15 cellular contexts compared by ENCODE assay signal in the genomic region with DNA sequence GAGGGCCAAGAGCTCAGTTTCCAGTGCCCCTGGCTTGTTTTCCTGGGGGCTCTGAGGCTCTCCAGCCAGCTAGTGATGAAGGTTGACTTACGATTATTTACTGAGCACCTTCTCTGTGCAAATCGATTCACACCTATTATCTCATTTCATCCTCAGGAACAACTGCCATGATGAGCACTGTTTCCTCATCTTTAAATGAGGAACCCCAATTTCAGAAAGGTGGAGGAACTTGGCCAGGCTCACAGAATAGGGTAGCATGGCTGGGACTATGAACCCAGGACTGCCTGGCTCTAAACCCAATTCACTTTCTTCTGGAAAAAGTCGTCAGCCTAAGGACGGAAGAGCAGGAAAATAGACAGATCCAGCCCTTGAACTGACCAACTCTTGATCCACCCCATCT. TPM values are rescaled to one million over a fixed set of nuclear protein-coding genes. Genes with fewer than 3 reads are reported as not detected.
"Had no signal": no experiment of that assay in that cellular context is flagged by ENCODE, and none has a peak within 500 bp of the region (broad histone marks: within the 10 kb centered on the region; RNA-seq: fewer than 3 reads in every experiment).

No MANE protein-coding gene starts in this region.

- H3K4me3 Mint-ChIP-seq: activated CD8-positive, alpha-beta T cell treated with anti-CD3 and anti-CD28 coated beads, Interleukin-2, amount 10 ng/mL, durations not matched to agents 7 days and 5 days; naive thymus-derived CD8-positive, alpha-beta T cell; T-helper 1 cell treated with Interleukin-12 subunit alpha and Interleukin-12 subunit beta and Interleukin-4 antibody, amounts not matched to agents 30 μg/mL and 1 μg/mL, for 36 hours; WTC11 had no signal

- H3K36me3 ChIP-seq: cardiac muscle cell, thyroid gland had no signal

- H3K27me3 ChIP-seq: cardiac muscle cell had no signal

- H3K36me3 Mint-ChIP-seq: naive thymus-derived CD8-positive, alpha-beta T cell; WTC11 had no signal

- ATAC-seq: activated CD8-positive, alpha-beta T cell treated with anti-CD3 and anti-CD28 coated beads, Interleukin-2, amount 10 ng/mL, durations not matched to agents 7 days and 5 days; left cardiac atrium; mucosa of descending colon; naive thymus-derived CD8-positive, alpha-beta T cell had no signal

- H3K27ac ChIP-seq: cardiac muscle cell, thyroid gland had no signal

- DNase-seq: activated CD4-positive, alpha-beta T cell treated with anti-CD3 and anti-CD28 coated beads for 48 hours; activated CD8-positive, alpha-beta memory T cell treated with anti-CD3 and anti-CD28 coated beads, Interleukin-2, amount 50 U/mL, for 48 hours; activated CD8-positive, alpha-beta T cell treated with anti-CD3 and anti-CD28 coated beads, Interleukin-2, amount 10 ng/mL, durations not matched to agents 7 days and 5 days; activated naive CD4-positive, alpha-beta T cell treated with Interleukin-2 at 50 U/mL for 16 hours; foreskin melanocyte; head of caudate nucleus; left cardiac atrium; mucosa of descending colon; naive thymus-derived CD8-positive, alpha-beta T cell had no signal

- H3K27ac Mint-ChIP-seq: activated CD8-positive, alpha-beta T cell treated with anti-CD3 and anti-CD28 coated beads, Interleukin-2, amount 10 ng/mL, durations not matched to agents 7 days and 5 days; naive thymus-derived CD8-positive, alpha-beta T cell; T-helper 1 cell treated with Interleukin-12 subunit alpha and Interleukin-12 subunit beta and Interleukin-4 antibody, amounts not matched to agents 30 μg/mL and 1 μg/mL, for 36 hours; WTC11 had no signal

- H3K4me3 ChIP-seq: cardiac muscle cell, mucosa of descending colon, thyroid gland had no signal

- H3K9me3 Mint-ChIP-seq: naive thymus-derived CD8-positive, alpha-beta T cell; T-helper 1 cell treated with Interleukin-12 subunit alpha and Interleukin-12 subunit beta and Interleukin-4 antibody, amounts not matched to agents 30 μg/mL and 1 μg/mL, for 36 hours; WTC11 had no signal

- H3K9me3 ChIP-seq: mucosa of descending colon, thyroid gland had no signal

RNA-seq across cellular contexts. Expression of a gene that starts 3.5 kb away (rescaled TPM):
- total RNA-seq: activated CD8-positive, alpha-beta T cell treated with anti-CD3 and anti-CD28 coated beads, Interleukin-2, amount 10 ng/mL, durations not matched to agents 7 days and 5 days; astrocyte; cardiac muscle cell; left cardiac atrium; lung microvascular endothelial cell; naive thymus-derived CD8-positive, alpha-beta T cell; WTC11 had no signal
- polyA plus RNA-seq: cardiac muscle cell; naive thymus-derived CD8-positive, alpha-beta T cell had no signal

RNA-seq across cellular contexts. Expression of a gene that starts 39.9 kb away (rescaled TPM):
- total RNA-seq: activated CD8-positive, alpha-beta T cell treated with anti-CD3 and anti-CD28 coated beads, Interleukin-2, amount 10 ng/mL, durations not matched to agents 7 days and 5 days; cardiac muscle cell; lung microvascular endothelial cell; naive thymus-derived CD8-positive, alpha-beta T cell had no signal
- polyA plus RNA-seq: cardiac muscle cell; naive thymus-derived CD8-positive, alpha-beta T cell had no signal

RNA-seq across cellular contexts. Expression of a gene that starts 45.8 kb away (rescaled TPM):
- total RNA-seq: activated CD8-positive, alpha-beta T cell treated with anti-CD3 and anti-CD28 coated beads, Interleukin-2, amount 10 ng/mL, durations not matched to agents 7 days and 5 days; astrocyte; cardiac muscle cell; naive thymus-derived CD8-positive, alpha-beta T cell had no signal
- polyA plus RNA-seq: cardiac muscle cell; naive thymus-derived CD8-positive, alpha-beta T cell had no signal
